ENCODE assay signal across 8 cellular contexts in the genomic region with DNA sequence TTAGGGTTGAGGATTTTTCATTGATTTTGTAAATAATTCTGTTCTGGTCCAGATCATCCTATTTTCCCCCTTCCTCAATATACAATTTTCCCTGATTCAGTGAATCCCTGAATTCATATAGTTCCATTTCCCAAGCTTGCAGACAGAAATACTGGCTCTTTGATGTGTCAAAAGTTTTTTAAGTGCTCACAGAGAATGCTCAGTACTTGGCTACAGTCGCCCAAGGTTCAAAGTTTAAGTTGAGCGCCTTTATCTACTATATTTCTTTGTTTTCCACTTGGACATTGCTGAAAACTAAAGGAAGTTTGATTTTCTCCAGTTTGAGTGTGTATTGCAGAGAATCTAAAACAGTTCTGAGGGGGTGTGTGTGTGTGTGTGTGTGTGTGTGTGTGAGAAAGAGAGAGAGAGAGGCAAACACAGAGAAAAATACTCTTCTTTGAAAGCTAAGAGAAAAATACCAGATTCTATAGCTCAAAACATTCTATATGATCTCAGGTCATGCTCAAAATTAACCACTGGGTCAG.
"Had no signal": no experiment of that assay in that cellular context is flagged by ENCODE, and none has a peak within 500 bp of the region (broad histone marks: within the 10 kb centered on the region; RNA-seq: fewer than 3 reads in every experiment).

No MANE protein-coding gene starts in this region.

- H3K4me3 ChIP-seq: K562 had no signal

- ATAC-seq: K562 had no signal

- H3K27ac ChIP-seq: HL-60 had no signal

- DNase-seq: GOT3, H9, HCEC 1CT, IMR-90, KG1 had no signal

- FAIRE-seq: H54, K562 had no signal

- H3K4me3 Mint-ChIP-seq: H9 had no signal
